ENCODE assay signal across 8 cellular contexts in the genomic region with DNA sequence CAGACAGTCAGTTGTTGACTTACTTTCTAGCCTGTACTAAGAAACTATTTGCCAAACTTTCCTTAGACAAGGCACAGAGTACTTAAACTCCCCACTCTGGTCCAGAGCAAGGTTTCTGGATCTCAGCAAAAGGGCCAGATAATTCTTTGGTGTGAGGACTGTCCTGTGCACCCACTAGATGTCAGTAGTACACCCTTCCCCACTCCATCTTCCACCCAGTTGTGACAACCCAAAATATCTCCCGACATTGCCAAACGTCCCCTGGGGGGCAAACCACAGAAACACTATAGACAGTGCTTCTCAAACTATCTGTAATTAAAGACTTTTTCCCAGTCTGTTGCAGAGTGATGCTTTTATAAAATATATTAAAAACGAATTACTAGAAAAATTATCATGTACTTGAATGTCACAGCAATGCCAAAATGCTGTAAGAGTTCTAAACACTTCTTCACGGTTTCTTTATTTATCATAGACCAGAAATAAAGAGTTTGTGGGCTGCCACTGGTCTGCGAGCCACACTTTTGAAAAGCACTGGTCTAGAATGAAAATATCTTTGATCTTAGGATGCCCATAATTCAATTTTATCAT.
DNase-seq lines count a peak whose midpoint lies in the region; ATAC-seq and TF ChIP-seq lines count a peak whose summit lies in the region.

No MANE protein-coding gene starts in this region.

- CTCF ChIA-PET in Caco-2 (lab: Charles Lee): interaction anchor here (0.5 kb wide), 1 partner anchor 151 kb away, joined by 3 read pairs; no protein-coding TSS in a partner anchor

- BruUV-seq in Caco-2 (replicated peaks; lab: Mats Ljungman, UMichigan): no TSS peak

- peak; percentile 92 for ATAC-seq in GM18520 (IDR thresholded peaks at IDR 0.05; ENCODE audit: unreplicated experiment)
- peak; percentile 64 for ATAC-seq in HG03064 (IDR thresholded peaks at IDR 0.05; ENCODE audit: low read depth, unreplicated experiment)

- intact Hi-C loops in Caco-2 (cut with micrococcal nuclease; ENCODE audit: unreplicated experiment): loop anchor here (1.0 to 2.0 kb wide), 4 partner anchors 200 to 377 kb away; no protein-coding TSS in a partner anchor

- no peak overlapping the region for H3K4me3 Mint-ChIP-seq in Caco-2 (ENCODE audit: unreplicated experiment)

- DNase-seq in Caco-2: peak in 1 of 2 experiments; percentile 46
- peak; percentile 20 to 63 for DNase-seq in NOMO-1 (lab: John Stamatoyannopoulos, UW; ENCODE audit: unreplicated experiment in 2 of 2)
- peak; percentile 72 for DNase-seq in choroid plexus epithelial cell (ENCODE audit: low read depth)
- DNase-seq in lung microvascular endothelial cell (ENCODE audit: low read depth in 2 of 2): peak; percentile 41 to 56
- no peak for DNase-seq in amygdala (lab: John Stamatoyannopoulos, UW)
- DNase-seq in HuH-7.5 (ENCODE audit: low spot score): no peak

- no peaks in the 10 kb centered on the region for H3K4me1 ChIP-seq in Caco-2

- H3K27me3 ChIP-seq in Caco-2 (replicated peaks; ENCODE audit: control insufficient read depth, insufficient read depth, low read length): no peaks in the 10 kb centered on the region

- no peaks in the 10 kb centered on the region for H3K9me3 ChIP-seq in Caco-2

- H3K36me3 Mint-ChIP-seq in Caco-2 (ENCODE audit: insufficient read depth, unreplicated experiment): no peaks in the 10 kb centered on the region

- no peaks in the 10 kb centered on the region for H3K27me3 Mint-ChIP-seq in Caco-2 (ENCODE audit: insufficient read depth, unreplicated experiment)

- no peak overlapping the region for H3K27ac Mint-ChIP-seq in Caco-2 (ENCODE audit: unreplicated experiment)

- TF ChIP-seq CTCF in Caco-2 (IDR thresholded peaks at IDR 0.05; ENCODE audit: insufficient read depth in 1 of 2, low read depth in 1 of 2, low read length in 1 of 2, severe bottlenecking in 1 of 2, unreplicated experiment in 1 of 2): peak; percentile 61 to 73
- peak; percentile 96 for TF ChIP-seq CTCF in choroid plexus epithelial cell (conservative IDR thresholded peaks at IDR 0.05; ENCODE audit: low read depth, low read length)

- POLR2A ChIA-PET in Caco-2 (lab: Charles Lee): no interaction called here

- no peaks in the 10 kb centered on the region for H3K9me3 Mint-ChIP-seq in Caco-2 (ENCODE audit: unreplicated experiment)

- no peaks in the 10 kb centered on the region for H3K36me3 ChIP-seq in Caco-2 (ENCODE audit: control insufficient read depth, insufficient read depth, low read length)

- H3K4me1 Mint-ChIP-seq in Caco-2 (ENCODE audit: low read depth, unreplicated experiment): peaks cover 19% of the 10 kb centered on the region

- H3K4me3 ChIP-seq in Caco-2 (ENCODE audit: low read depth, low read length): no peak overlapping the region
- H3K4me3 ChIP-seq in choroid plexus epithelial cell (ENCODE audit: low read depth, low read length): no peak overlapping the region

Comparison
In these comparisons a context has a peak if more than half of its experiments do, and no peak if none do; other contexts are left out.
1. DNase-seq: peak in NOMO-1 (2 of 2), choroid plexus epithelial cell (single experiment) and lung microvascular endothelial cell (2 of 2); none in amygdala (0 of 56) and HuH-7.5 (single experiment).